28 cellular contexts compared by ENCODE assay signal in the genomic region with DNA sequence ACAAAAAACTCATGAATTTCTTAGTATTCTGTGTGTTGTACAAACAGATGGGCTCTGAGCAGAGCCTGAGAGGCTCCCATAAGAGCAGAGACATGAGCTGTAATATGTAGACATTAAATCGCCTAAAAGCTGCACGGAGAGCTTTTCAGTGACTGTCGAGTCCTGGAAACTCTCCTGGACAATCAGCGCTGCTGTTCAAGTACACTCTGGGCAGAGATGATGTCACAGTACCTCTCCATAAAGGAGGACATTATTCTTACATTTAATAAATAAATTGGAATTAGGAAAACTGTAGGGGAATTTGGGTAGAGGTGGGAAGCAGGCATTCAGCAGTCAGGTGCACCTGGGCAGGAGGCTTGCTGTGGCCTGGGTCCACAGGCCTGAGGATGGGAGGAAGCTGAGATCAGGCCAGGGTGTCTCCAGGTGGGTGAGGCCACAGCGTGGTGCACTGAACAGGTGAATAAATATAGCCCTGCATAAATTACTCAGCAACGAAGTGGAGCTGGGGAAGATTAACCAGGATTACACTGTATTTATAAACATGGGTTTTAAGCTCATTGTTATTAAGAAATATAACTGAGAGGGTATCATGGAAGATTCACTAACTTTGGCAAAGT.
DNase-seq lines count a peak whose midpoint lies in the region; ATAC-seq lines count a peak whose summit lies in the region.
"Had no signal": no experiment of that assay in that cellular context is flagged by ENCODE, and none has a peak within 500 bp of the region (broad histone marks: within the 10 kb centered on the region; RNA-seq: fewer than 3 reads in every experiment).

No MANE protein-coding gene starts in this region.

- H3K36me3 Mint-ChIP-seq in stimulated activated naive B cell treated with anti-CD40 and anti-IgM and Interleukin-4, amounts not matched to agents 10 μg/mL and 1 μg/mL and 100 μg/mL, for 72 hours: peaks cover 14 to 28% of the 10 kb centered on the region in 2 donors
- H3K36me3 Mint-ChIP-seq: activated CD4-positive, alpha-beta memory T cell treated with anti-CD3 and anti-CD28 coated beads for 36 hours; mesothelial cell of epicardium had no signal

- peak; percentile 46 to 66 for DNase-seq in NCI-H187 (lab: John Stamatoyannopoulos, UW)
- DNase-seq in NCI-H187 treated with DMSO at 0.1 percent for 48 hours (lab: John Stamatoyannopoulos, UW): no peak
- DNase-seq in NCI-H2029 (lab: John Stamatoyannopoulos, UW): peak; percentile 17
- DNase-seq in NCI-H748 (lab: John Stamatoyannopoulos, UW; ENCODE audit: unreplicated experiment): peak; percentile 72
- no peak for DNase-seq in stimulated activated naive B cell treated with anti-CD40 and anti-IgM and Interleukin-4, amounts not matched to agents 10 μg/mL and 1 μg/mL and 100 μg/mL, for 72 hours
- DNase-seq: activated CD4-positive, alpha-beta memory T cell treated with anti-CD3 and anti-CD28 coated beads for 36 hours; activated CD4-positive, CD25-positive, alpha-beta regulatory T cell treated with anti-CD3 and anti-CD28 coated beads, Interleukin-2, amount 50 U/mL, for 72 hours; aorta; CD4-positive, alpha-beta T cell; colonic mucosa; effector memory CD8-positive, alpha-beta T cell; foreskin keratinocyte; HCEC 1CT; heart right ventricle; MG63; naive thymus-derived CD8-positive, alpha-beta T cell; NCI-H1694 treated with DMSO at 0.1 percent for 48 hours; NCI-H524; occipital lobe; stimulated activated naive CD4-positive, alpha-beta T cell had no signal

- H3K4me3 Mint-ChIP-seq in stimulated activated naive B cell treated with anti-CD40 and anti-IgM and Interleukin-4, amounts not matched to agents 10 μg/mL and 1 μg/mL and 100 μg/mL, for 72 hours: peak overlapping the region in 1 of 2 donors; percentile 77
- H3K4me3 Mint-ChIP-seq: activated CD4-positive, alpha-beta memory T cell treated with anti-CD3 and anti-CD28 coated beads for 36 hours; activated naive CD8-positive, alpha-beta T cell; activated T-helper 17 cell treated with anti-CD3 and anti-CD28 coated beads, Interleukin-2, amount 50 U/mL, for 72 hours; CD4-positive, alpha-beta T cell; effector memory CD8-positive, alpha-beta T cell; mesothelial cell of epicardium had no signal

- ATAC-seq in stimulated activated naive B cell treated with anti-CD40 and anti-IgM and Interleukin-4, amounts not matched to agents 10 μg/mL and 1 μg/mL and 100 μg/mL, for 72 hours (replicated peaks): no peak
- no peak for ATAC-seq in HG02642 (IDR thresholded peaks at IDR 0.05; ENCODE audit: poor library complexity, unreplicated experiment)
- no peak for ATAC-seq in GM18517 (IDR thresholded peaks at IDR 0.05; ENCODE audit: unreplicated experiment)
- no peak for ATAC-seq in GM21526 (IDR thresholded peaks at IDR 0.05; ENCODE audit: low FRiP score, unreplicated experiment)
- ATAC-seq: activated T-helper 17 cell treated with anti-CD3 and anti-CD28 coated beads, Interleukin-2, amount 50 U/mL, for 72 hours; effector memory CD8-positive, alpha-beta T cell; esophagus mucosa; foreskin keratinocyte; heart right ventricle; K562; naive thymus-derived CD8-positive, alpha-beta T cell had no signal

- peak overlapping the region; percentile 97 for H3K27ac Mint-ChIP-seq in stimulated activated naive B cell treated with anti-CD40 and anti-IgM and Interleukin-4, amounts not matched to agents 10 μg/mL and 1 μg/mL and 100 μg/mL, for 72 hours
- H3K27ac Mint-ChIP-seq: activated CD4-positive, alpha-beta memory T cell treated with anti-CD3 and anti-CD28 coated beads for 36 hours; activated naive CD8-positive, alpha-beta T cell; activated T-helper 17 cell treated with anti-CD3 and anti-CD28 coated beads, Interleukin-2, amount 50 U/mL, for 72 hours; CD4-positive, alpha-beta T cell; effector memory CD8-positive, alpha-beta T cell; mesothelial cell of epicardium had no signal

- peaks cover 9 to 14% of the 10 kb centered on the region in 2 donors for H3K9me3 Mint-ChIP-seq in stimulated activated naive B cell treated with anti-CD40 and anti-IgM and Interleukin-4, amounts not matched to agents 10 μg/mL and 1 μg/mL and 100 μg/mL, for 72 hours

- H3K27me3 Mint-ChIP-seq in stimulated activated naive B cell treated with anti-CD40 and anti-IgM and Interleukin-4, amounts not matched to agents 10 μg/mL and 1 μg/mL and 100 μg/mL, for 72 hours: no peaks in the 10 kb centered on the region

- peaks cover 50 to 90% of the 10 kb centered on the region in 2 donors for H3K4me1 Mint-ChIP-seq in stimulated activated naive B cell treated with anti-CD40 and anti-IgM and Interleukin-4, amounts not matched to agents 10 μg/mL and 1 μg/mL and 100 μg/mL, for 72 hours
- H3K4me1 Mint-ChIP-seq: activated T-helper 17 cell treated with anti-CD3 and anti-CD28 coated beads, Interleukin-2, amount 50 U/mL, for 72 hours had no signal

Comparison
In these comparisons a context has a peak if more than half of its experiments do, and no peak if none do; other contexts are left out.
1. DNase-seq: peak in NCI-H187 (2 of 2), NCI-H2029 (single experiment) and NCI-H748 (single experiment); none in NCI-H187 treated with DMSO at 0.1 percent for 48 hours (single experiment) and stimulated activated naive B cell treated with anti-CD40 and anti-IgM and Interleukin-4, amounts not matched to agents 10 μg/mL and 1 μg/mL and 100 μg/mL, for 72 hours (single experiment).